Comparison of ENCODE assay signal across 1 cellular context in genomic region chr22:43714104-43714503, GRCh38.
"Had no signal": no experiment of that assay in that cellular context is flagged by ENCODE, and none has a peak within 500 bp of the region (broad histone marks: within the 10 kb centered on the region; RNA-seq: fewer than 3 reads in every experiment).

No MANE protein-coding gene starts in this region.

- H3K9me3 ChIP-seq: MG63 had no signal

- H3K36me3 ChIP-seq: MG63 had no signal

- H3K4me3 ChIP-seq: MG63 had no signal
